19 cellular contexts compared by ENCODE assay signal in the genomic region with DNA sequence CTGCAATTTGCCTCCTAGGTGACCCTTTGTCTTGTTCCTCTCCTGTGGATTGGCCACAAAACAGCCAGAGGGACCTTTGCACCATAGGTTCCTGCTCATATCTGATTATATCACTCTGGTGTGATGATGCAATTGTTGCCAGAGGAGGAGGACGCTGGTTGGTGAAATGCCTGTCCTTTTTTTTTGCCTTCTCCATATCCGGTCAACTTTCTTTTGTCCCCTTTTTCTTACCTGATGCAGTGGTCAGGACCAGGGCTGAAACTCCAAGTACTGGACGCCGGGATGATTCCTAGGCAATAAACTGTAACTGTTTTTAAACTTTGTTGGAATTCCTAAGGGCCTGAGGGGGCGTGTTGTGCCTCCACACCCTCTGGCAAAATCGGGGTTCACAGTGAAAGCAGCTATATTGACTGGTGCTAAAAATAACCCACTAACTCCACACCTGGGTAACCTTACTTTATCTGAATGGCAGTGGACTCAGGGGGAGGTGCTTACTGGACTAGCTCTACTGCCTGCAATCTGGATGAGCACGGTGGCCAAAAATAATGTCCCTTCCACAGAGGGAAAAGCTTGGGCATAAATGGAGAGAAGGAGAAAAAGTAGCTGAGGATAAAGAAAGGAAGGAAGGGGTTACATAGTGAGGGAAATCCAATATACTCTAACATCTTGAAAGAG. TPM values are rescaled to one million over a fixed set of nuclear protein-coding genes. Genes with fewer than 3 reads are reported as not detected.
DNase-seq lines count a peak whose midpoint lies in the region; ATAC-seq and TF ChIP-seq lines count a peak whose summit lies in the region.
"Had no signal": no experiment of that assay in that cellular context is flagged by ENCODE, and none has a peak within 500 bp of the region (broad histone marks: within the 10 kb centered on the region; RNA-seq: fewer than 3 reads in every experiment).

No MANE protein-coding gene starts in this region.

- no peak overlapping the region for H2AK9ac ChIP-seq in IMR-90 (replicated peaks; ENCODE audit: low read depth, low read length, poor library complexity)

- H2AK5ac ChIP-seq in IMR-90 (ENCODE audit: low read depth, low read length) = no peak overlapping the region
- no peak overlapping the region for H2AK5ac ChIP-seq in mesendoderm (ENCODE audit: low read length)

- H3K56ac ChIP-seq in IMR-90 (ENCODE audit: extremely low read depth, insufficient read depth, low read length) (no peak overlapping the region), mesendoderm (ENCODE audit: low read length) (no peak overlapping the region)

- H2BK5ac ChIP-seq in IMR-90 (ENCODE audit: low read depth, low read length, poor library complexity, severe bottlenecking) = no peak overlapping the region
- no peak overlapping the region for H2BK5ac ChIP-seq in mesendoderm (ENCODE audit: low read length)

- no peak overlapping the region for H3K14ac ChIP-seq in IMR-90 (replicated peaks; ENCODE audit: low read depth, low read length)

- no peaks in the 10 kb centered on the region for H4K20me1 ChIP-seq in IMR-90 (ENCODE audit: insufficient read depth, low read length)

- DNase-seq in Calu3 = peak; percentile 21
- DNase-seq in IMR-90 = no peak
- DNase-seq in body of pancreas = peak in 3 of 4 donors; percentile 33 to 58 (median 43)
- DNase-seq in mesendoderm = peak; percentile 80
- DNase-seq in NCI-H345 treated with DMSO at 0.1 percent for 48 hours (lab: John Stamatoyannopoulos, UW; ENCODE audit: unreplicated experiment) = no peak
- DNase-seq in aorta = no peak
- DNase-seq: activated gamma-delta T cell; cerebellar nuclear complex; HFFc6; hypothalamus; NCI-H1092 treated with DMSO at 0.1 percent for 48 hours; stimulated activated CD4-positive, alpha-beta T cell treated with anti-CD3 and anti-CD28 coated beads, Interleukin-4, amount 100 ng/mL, for 4 hours; stimulated activated CD8-positive, alpha-beta memory T cell treated with anti-CD3 and anti-CD28 coated beads, Interleukin-4, amount 100 ng/mL, for 48 hours; testis had no signal

- H3K79me2 ChIP-seq in mesendoderm (ENCODE audit: control insufficient read depth, insufficient read depth, low read length) = no peaks in the 10 kb centered on the region

- H4K5ac ChIP-seq in IMR-90 (ENCODE audit: low read depth, low read length) (no peak overlapping the region), mesendoderm (ENCODE audit: low read length) (no peak overlapping the region)

- H3K9me1 ChIP-seq in IMR-90 (ENCODE audit: insufficient read depth, low read length) = no peaks in the 10 kb centered on the region

- in situ Hi-C loops in IMR-90 (cut with MboI; ENCODE audit: low sequenced_read_pairs) = no loop called here

- H2BK15ac ChIP-seq in IMR-90 (ENCODE audit: low read depth, low read length) (no peak overlapping the region), mesendoderm (replicated peaks; ENCODE audit: low read depth) (peak overlapping the region; percentile 27)

- H3K27me3 ChIP-seq in IMR-90 (ENCODE audit: control insufficient read depth, insufficient read depth, low read length) = peaks cover 9% of the 10 kb centered on the region
- no peaks in the 10 kb centered on the region for H3K27me3 ChIP-seq in body of pancreas
- no peaks in the 10 kb centered on the region for H3K27me3 ChIP-seq in mesendoderm (ENCODE audit: insufficient read depth, low read length, poor library complexity)
- no peaks in the 10 kb centered on the region for H3K27me3 ChIP-seq in aorta (ENCODE audit: control insufficient read depth in 1 of 2, insufficient read depth in 2 of 2, low read length in 1 of 2)
- H3K27me3 ChIP-seq: testis had no signal

- H3K27me3 Mint-ChIP-seq in Calu3 (ENCODE audit: unreplicated experiment) = peaks cover 66% of the 10 kb centered on the region

- no peak overlapping the region for H3K27ac Mint-ChIP-seq in Calu3 (ENCODE audit: unreplicated experiment)
- H3K27ac Mint-ChIP-seq: HFFc6; T-helper 1 cell treated with Interleukin-12 subunit alpha and Interleukin-12 subunit beta and Interleukin-4 antibody, amounts not matched to agents 30 μg/mL and 1 μg/mL, for 36 hours had no signal

- no peak overlapping the region for H3K4ac ChIP-seq in IMR-90 (ENCODE audit: low read depth, low read length)
- no peak overlapping the region for H3K4ac ChIP-seq in mesendoderm (ENCODE audit: low read depth, low read length)

- H3K4me3 ChIP-seq in IMR-90 (ENCODE audit: insufficient read depth, low read depth, low read length) (no peak overlapping the region), body of pancreas (no peak overlapping the region), mesendoderm (ENCODE audit: low read length) (no peak overlapping the region), aorta (ENCODE audit: low read length in 2 of 2) (no peak overlapping the region)
- H3K4me3 ChIP-seq: testis had no signal

- BruUV-seq in Calu3 (replicated peaks; lab: Mats Ljungman, UMichigan) = no TSS peak
- no TSS peak for BruUV-seq in IMR-90 (replicated peaks; lab: Mats Ljungman, UMichigan)

- no peak overlapping the region for H3K4me3 Mint-ChIP-seq in Calu3 (ENCODE audit: low read depth, unreplicated experiment)
- H3K4me3 Mint-ChIP-seq: HFFc6; T-helper 1 cell treated with Interleukin-12 subunit alpha and Interleukin-12 subunit beta and Interleukin-4 antibody, amounts not matched to agents 30 μg/mL and 1 μg/mL, for 36 hours had no signal

- no peak for ATAC-seq in IMR-90 (ENCODE audit: low read depth)
- peak; percentile 74 for ATAC-seq in body of pancreas
- ATAC-seq in aorta (ENCODE audit: low FRiP score) = no peak
- no peak for ATAC-seq in GM21825 (IDR thresholded peaks at IDR 0.05; ENCODE audit: unreplicated experiment)
- no peak for ATAC-seq in HG03196 (IDR thresholded peaks at IDR 0.05; ENCODE audit: unreplicated experiment)

- H3K27ac ChIP-seq in IMR-90 (ENCODE audit: insufficient read depth, low read length) (no peak overlapping the region), body of pancreas (peak overlapping the region in 3 of 4 donors; percentile 1 to 61 (median 48)), mesendoderm (ENCODE audit: low read depth, low read length) (no peak overlapping the region), aorta (ENCODE audit: low read depth in 1 of 2, low read length in 2 of 2) (no peak overlapping the region)
- H3K27ac ChIP-seq: RWPE1, testis had no signal

- dilution Hi-C loops in IMR-90 (cut with HindIII; ENCODE audit: low sequenced_read_pairs, unreplicated experiment) = no loop called here

- no peak for TF ChIP-seq RAD21 in IMR-90 (IDR thresholded peaks at IDR 0.05; ENCODE audit: low read length)

- H3K9me3 Mint-ChIP-seq in Calu3 (ENCODE audit: low read depth, unreplicated experiment) = no peaks in the 10 kb centered on the region
- H3K9me3 Mint-ChIP-seq: HFFc6; T-helper 1 cell treated with Interleukin-12 subunit alpha and Interleukin-12 subunit beta and Interleukin-4 antibody, amounts not matched to agents 30 μg/mL and 1 μg/mL, for 36 hours had no signal

- no CpG with 5 or more reads among the region's 7 CpGs for WGBS in IMR-90 (ENCODE audit: extremely low coverage in 2 of 2, insufficient read length in 1 of 2), 2 experiments
- WGBS in body of pancreas, 2 donors = 19 to 25% methylated on average over 7 of the region's 7 CpGs
- WGBS in mesendoderm (ENCODE audit: extremely low coverage, insufficient coverage, low lambda C conversion rate) = no CpG with 5 or more reads among the region's 7 CpGs
- 63 to 64% methylated on average over 7 of the region's 7 CpGs for WGBS in aorta, 2 donors

- H3K36me3 Mint-ChIP-seq in Calu3 (ENCODE audit: insufficient read depth, unreplicated experiment) = no peaks in the 10 kb centered on the region

- peaks cover 9% of the 10 kb centered on the region for H3K4me1 Mint-ChIP-seq in Calu3 (ENCODE audit: low read depth, unreplicated experiment)

- no peak overlapping the region for H2BK20ac ChIP-seq in IMR-90 (ENCODE audit: low read depth, low read length)

- CTCF ChIA-PET in Calu3 (lab: Charles Lee) = interaction anchor here (0.9 kb wide), 1 partner anchor 27 kb away, joined by 3 read pairs; no protein-coding TSS in a partner anchor
- CTCF ChIA-PET in IMR-90 (lab: Yijun Ruan, JAX) = no interaction called here

- POLR2A ChIA-PET in IMR-90 (lab: Charles Lee; ENCODE audit: unreplicated experiment) = no interaction called here

- H3K18ac ChIP-seq in IMR-90 (ENCODE audit: low read depth, low read length) (no peak overlapping the region), mesendoderm (ENCODE audit: low read length) (peak overlapping the region; percentile 34)

- intact Hi-C loops in Calu3 (cut with micrococcal nuclease; ENCODE audit: unreplicated experiment) (no loop called here), IMR-90 (cut with micrococcal nuclease) (no loop called here), body of pancreas (cut with DNase I) (no loop called here), aorta (cut with DNase I) (no loop called here)

- H3K79me1 ChIP-seq in IMR-90 (ENCODE audit: low read depth in 1 of 2, low read length in 2 of 2) (no peaks in the 10 kb centered on the region), mesendoderm (ENCODE audit: low read length) (no peaks in the 10 kb centered on the region)

- no peak overlapping the region for H4K91ac ChIP-seq in IMR-90 (ENCODE audit: insufficient read depth, low read depth, low read length)

- H3K9ac ChIP-seq in IMR-90 (ENCODE audit: low read depth, low read length) (no peak overlapping the region), mesendoderm (ENCODE audit: low read length) (peak overlapping the region; percentile 8)

- no peaks in the 10 kb centered on the region for H3K9me3 ChIP-seq in IMR-90 (ENCODE audit: control insufficient read depth, insufficient read depth, low read length)
- H3K9me3 ChIP-seq in body of pancreas = no peaks in the 10 kb centered on the region
- H3K9me3 ChIP-seq in aorta (ENCODE audit: control insufficient read depth, low read length) = no peaks in the 10 kb centered on the region
- H3K9me3 ChIP-seq: testis had no signal

- no peak overlapping the region for H3K23ac ChIP-seq in IMR-90 (ENCODE audit: low read depth, low read length)
- H3K23ac ChIP-seq in mesendoderm (ENCODE audit: low read length) = no peak overlapping the region

- H4K8ac ChIP-seq in IMR-90 (ENCODE audit: low read depth in 2 of 2, low read length in 2 of 2) (no peak overlapping the region), mesendoderm (ENCODE audit: low read depth, low read length) (peak overlapping the region; percentile 69)

- H2BK120ac ChIP-seq in IMR-90 (ENCODE audit: low read depth, low read length) (no peak overlapping the region), mesendoderm (ENCODE audit: low read depth, low read length) (no peak overlapping the region)

- TF ChIP-seq CTCF in Calu3 (IDR thresholded peaks at IDR 0.05; ENCODE audit: unreplicated experiment) (no peak), IMR-90 (conservative IDR thresholded peaks at IDR 0.05; ENCODE audit: low read depth, low read length) (no peak), body of pancreas (IDR thresholded peaks at IDR 0.05) (no peak)

- H3K36me3 ChIP-seq in IMR-90 (ENCODE audit: control insufficient read depth, insufficient read depth, low read length) (no peaks in the 10 kb centered on the region), body of pancreas (replicated peaks in 1 of 2; ENCODE audit: insufficient read depth in 1 of 2, low read depth in 2 of 2) (no peaks in the 10 kb centered on the region), mesendoderm (ENCODE audit: control insufficient read depth, insufficient read depth, low read length) (no peaks in the 10 kb centered on the region), aorta (ENCODE audit: control insufficient read depth in 1 of 2, insufficient read depth in 2 of 2, low read length in 1 of 2) (no peaks in the 10 kb centered on the region)

- no peak overlapping the region for H2AFZ ChIP-seq in IMR-90 (replicated peaks; ENCODE audit: low read length, poor library complexity)

- no peaks in the 10 kb centered on the region for H3K4me1 ChIP-seq in IMR-90 (ENCODE audit: control insufficient read depth, insufficient read depth, low read length)
- peaks cover 45% of the 10 kb centered on the region for H3K4me1 ChIP-seq in body of pancreas
- peaks cover 5% of the 10 kb centered on the region for H3K4me1 ChIP-seq in mesendoderm (ENCODE audit: control insufficient read depth, low read depth, low read length)
- H3K4me1 ChIP-seq in aorta (ENCODE audit: control insufficient read depth in 1 of 2, insufficient read depth in 2 of 2, low read length in 2 of 2) = no peaks in the 10 kb centered on the region

- H3K4me2 ChIP-seq in IMR-90 (ENCODE audit: low read depth, low read length) (no peak overlapping the region), mesendoderm (ENCODE audit: low read length) (no peak overlapping the region)

- no peak for TF ChIP-seq POLR2A in IMR-90 (IDR thresholded peaks at IDR 0.05; ENCODE audit: low read depth, low read length)
- no peak for TF ChIP-seq POLR2A in body of pancreas (IDR thresholded peaks at IDR 0.05)

RNA-seq across cellular contexts. Expression of a gene that starts 28.3 kb away (rescaled TPM):
- total RNA-seq in Calu3 (2022) (not detected in 2 replicates), IMR-90 (2012; rRNA removed) (under 0.01 TPM in 2 replicates), body of pancreas (1 to 10 TPM; 4.2 to 9.2 TPM), aorta (10 to 100 TPM; 12.5 to 43.1 TPM)
- polyA plus RNA-seq in IMR-90 (2012; rRNA removed) (0.10 and 0.17 TPM in 2 replicates), aorta (1 to 10 TPM; 3.1 to 7.6 TPM)
- polyA plus RNA-seq in IMR-90 (2012; cell fraction: cytosol; rRNA removed) = 0.05 TPM in 1 of 2 replicates, not detected in the other
- polyA plus RNA-seq in IMR-90 (2012; cell fraction: nucleus; rRNA removed; ENCODE audit: low replicate concordance) = 0.02 and 0.04 TPM in 2 replicates
- 26.3 TPM for polyA plus RNA-seq in mesendoderm (2013, experiment 1 of 2)
- polyA plus RNA-seq in mesendoderm (2013, experiment 2 of 2) = 27.6 TPM
- total RNA-seq: activated CD8-positive, alpha-beta memory T cell treated with anti-CD3 and anti-CD28 coated beads for 36 hours; HFFc6 had no signal

Comparison
In these comparisons a context has a peak if more than half of its experiments do, and no peak if none do; other contexts are left out.
1. DNase-seq: peak in Calu3 (single experiment), body of pancreas (3 of 4) and mesendoderm (single experiment); none in IMR-90 (single experiment), NCI-H345 treated with DMSO at 0.1 percent for 48 hours (single experiment) and aorta (0 of 2).
2. H3K27ac ChIP-seq: peak in body of pancreas (3 of 4); none in IMR-90 (single experiment), mesendoderm (single experiment) and aorta (0 of 2).